Comparison of ENCODE assay signal across 10 cellular contexts in genomic region chr14:32224731-32225377, GRCh38. TPM values are rescaled to one million over a fixed set of nuclear protein-coding genes. Genes with fewer than 3 reads are reported as not detected.
DNase-seq lines count a peak whose midpoint lies in the region; ATAC-seq and TF ChIP-seq lines count a peak whose summit lies in the region.
"Had no signal": no experiment of that assay in that cellular context is flagged by ENCODE, and none has a peak within 500 bp of the region (broad histone marks: within the 10 kb centered on the region; RNA-seq: fewer than 3 reads in every experiment).

No MANE protein-coding gene starts in this region.

- POLR2A ChIA-PET in Caco-2 (lab: Charles Lee) (no interaction called here), Panc1 (lab: Charles Lee) (no interaction called here)

- H3K27ac ChIP-seq in Panc1 (ENCODE audit: low read length): no peak overlapping the region

- ATAC-seq in HG02623 (IDR thresholded peaks at IDR 0.05; ENCODE audit: unreplicated experiment) (peak; percentile 47), Panc1 (peak; percentile 83; the same call in 1 of the 2 replicates), GM21576 (IDR thresholded peaks at IDR 0.05; ENCODE audit: unreplicated experiment) (no peak), HG02610 (IDR thresholded peaks at IDR 0.05; ENCODE audit: unreplicated experiment) (no peak), GM21390 (IDR thresholded peaks at IDR 0.05; ENCODE audit: unreplicated experiment) (no peak)

- intact Hi-C loops in Caco-2 (cut with micrococcal nuclease; ENCODE audit: unreplicated experiment) (no loop called here), Panc1 (cut with micrococcal nuclease; ENCODE audit: unreplicated experiment) (no loop called here)

- H3K4me1 Mint-ChIP-seq in Caco-2 (ENCODE audit: low read depth, unreplicated experiment) (peaks cover 27% of the 10 kb centered on the region), nephron (no peaks in the 10 kb centered on the region)

- H3K36me3 Mint-ChIP-seq in Caco-2 (ENCODE audit: insufficient read depth, unreplicated experiment) (peaks cover 5% of the 10 kb centered on the region), nephron (ENCODE audit: low read depth) (no peaks in the 10 kb centered on the region)

- peak; percentile 29 to 60 for TF ChIP-seq CTCF in Caco-2 (IDR thresholded peaks at IDR 0.05; ENCODE audit: insufficient read depth in 1 of 2, low read depth in 1 of 2, low read length in 1 of 2, severe bottlenecking in 1 of 2, unreplicated experiment in 1 of 2)
- no peak for TF ChIP-seq CTCF in Panc1 (IDR thresholded peaks at IDR 0.05)
- TF ChIP-seq CTCF in nephron (IDR thresholded peaks at IDR 0.05; ENCODE audit: unreplicated experiment in 3 of 3): peak in 2 of 3 experiments; percentile 13 to 15

- H3K9me3 Mint-ChIP-seq in Caco-2 (ENCODE audit: unreplicated experiment) (no peaks in the 10 kb centered on the region), nephron (no peaks in the 10 kb centered on the region)

- H3K36me3 ChIP-seq in Caco-2 (ENCODE audit: control insufficient read depth, insufficient read depth, low read length) (no peaks in the 10 kb centered on the region), Panc1 (ENCODE audit: control insufficient read depth, insufficient read depth, low read length) (no peaks in the 10 kb centered on the region)

- H3K4me1 ChIP-seq in Caco-2: peaks cover 36% of the 10 kb centered on the region
- H3K4me1 ChIP-seq in Panc1 (ENCODE audit: control insufficient read depth, insufficient read depth, low read length): no peaks in the 10 kb centered on the region

- no peaks in the 10 kb centered on the region for H3K27me3 ChIP-seq in Caco-2 (replicated peaks; ENCODE audit: control insufficient read depth, insufficient read depth, low read length)
- no peaks in the 10 kb centered on the region for H3K27me3 ChIP-seq in Panc1 (ENCODE audit: control insufficient read depth, insufficient read depth, low read length)

- no peaks in the 10 kb centered on the region for H3K9me3 ChIP-seq in Caco-2
- no peaks in the 10 kb centered on the region for H3K9me3 ChIP-seq in Panc1 (ENCODE audit: control insufficient read depth, insufficient read depth, low read depth, low read length)

- BruUV-seq in Caco-2 (replicated peaks; lab: Mats Ljungman, UMichigan) (no TSS peak), Panc1 (replicated peaks; lab: Mats Ljungman, UMichigan) (no TSS peak)

- H3K4me3 Mint-ChIP-seq in Caco-2 (ENCODE audit: unreplicated experiment) (no peak overlapping the region), nephron (no peak overlapping the region)

- no peaks in the 10 kb centered on the region for H3K27me3 Mint-ChIP-seq in Caco-2 (ENCODE audit: insufficient read depth, unreplicated experiment)
- H3K27me3 Mint-ChIP-seq in nephron (ENCODE audit: low read depth): no peaks in the 10 kb centered on the region

- CTCF ChIA-PET in Caco-2 (lab: Charles Lee): no interaction called here
- CTCF ChIA-PET in Panc1 (lab: Charles Lee): no interaction called here

- H3K27ac Mint-ChIP-seq in Caco-2 (ENCODE audit: unreplicated experiment): peak overlapping the region; percentile 40
- no peak overlapping the region for H3K27ac Mint-ChIP-seq in nephron

- no peak for TF ChIP-seq POLR2A in erythroblast (IDR thresholded peaks at IDR 0.05; ENCODE audit: low read length)

- in situ Hi-C loops in Panc1 (cut with HindIII; ENCODE audit: low pct_unique_long_range_greater_than_20kb, low sequenced_read_pairs): no loop called here

- H3K4me3 ChIP-seq in Caco-2 (ENCODE audit: low read depth, low read length): no peak overlapping the region
- no peak overlapping the region for H3K4me3 ChIP-seq in Panc1 (ENCODE audit: low read depth in 2 of 2, low read length in 2 of 2)

- peak; percentile 62 to 63 for DNase-seq in Caco-2
- no peak for DNase-seq in Panc1 (ENCODE audit: low read depth, low spot score)
- DNase-seq in erythroblast (lab: John Stamatoyannopoulos, UW): peak; percentile 12 to 33

RNA-seq across cellular contexts. Expression of gene RNU6-8, which starts 21.8 kb away (rescaled TPM):
- total RNA-seq in Caco-2 (2022) (not detected in 2 replicates), Panc1 (2021; ENCODE audit: unreplicated experiment) (not detected)
- polyA plus RNA-seq in Panc1 (2012; ENCODE audit: insufficient read length): not detected
- total RNA-seq: frontal cortex, urinary bladder had no signal
- polyA plus RNA-seq: urinary bladder had no signal

RNA-seq across cellular contexts. Expression of gene RNU6-7, which starts 23.0 kb away (rescaled TPM):
- total RNA-seq in Caco-2 (2022): not detected in 2 replicates
- not detected for total RNA-seq in Panc1 (2021; ENCODE audit: unreplicated experiment)
- polyA plus RNA-seq in Panc1 (2012; ENCODE audit: insufficient read length): not detected
- total RNA-seq: frontal cortex, urinary bladder had no signal
- polyA plus RNA-seq: urinary bladder had no signal

Comparison
In these comparisons a context has a peak if more than half of its experiments do, and no peak if none do; other contexts are left out.
1. ATAC-seq: peak in HG02623 (single experiment) and Panc1 (single experiment); none in GM21576 (single experiment), HG02610 (single experiment) and GM21390 (single experiment).